Comparison of ENCODE assay signal across 28 cellular contexts in the genomic region with DNA sequence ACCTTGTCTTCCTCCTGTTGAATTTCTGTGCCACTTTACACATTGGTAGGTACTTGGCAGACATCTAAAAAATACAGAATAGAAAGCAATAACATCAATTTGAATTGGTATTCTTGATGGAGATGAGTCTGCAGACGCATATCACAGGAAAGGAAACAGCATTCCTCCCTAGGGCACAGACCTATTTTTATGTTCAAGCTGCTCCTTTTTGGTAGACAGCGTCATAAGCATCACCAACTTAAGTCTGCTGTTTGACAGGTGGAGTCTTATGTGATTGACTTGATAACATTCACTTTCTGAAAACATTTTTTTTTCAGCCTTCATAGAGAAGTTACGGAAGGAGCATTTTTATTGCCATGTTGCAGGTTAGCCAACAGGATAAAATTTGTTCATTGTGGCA.
"Had no signal": no experiment of that assay in that cellular context is flagged by ENCODE, and none has a peak within 500 bp of the region (broad histone marks: within the 10 kb centered on the region; RNA-seq: fewer than 3 reads in every experiment).

No MANE protein-coding gene starts in this region.

- H3K27me3 ChIP-seq: ascending aorta, cardiac muscle cell had no signal

- H3K9me3 ChIP-seq: ascending aorta had no signal

- DNase-seq: activated B cell treated with CpG ODN at 0.5 μM for 24 hours; activated CD4-positive, alpha-beta memory T cell treated with anti-CD3 and anti-CD28 coated beads, Interleukin-2, amount 10 ng/mL, durations not matched to agents 7 days and 5 days; activated CD4-positive, alpha-beta T cell treated with anti-CD3 and anti-CD28 coated beads for 4 hours; activated CD4-positive, alpha-beta T cell treated with anti-CD3 and anti-CD28 coated beads, Interleukin-2, amount 10 ng/mL, durations not matched to agents 24 days and 14 days; activated CD4-positive, alpha-beta T cell treated with anti-CD3 and anti-CD28 coated beads, Interleukin-2, amount 50 U/mL, for 1 hour; activated CD4-positive, alpha-beta T cell treated with anti-CD3 and anti-CD28 coated beads, Interleukin-2, amount 50 U/mL, for 48 hours; activated CD4-positive, CD25-positive, alpha-beta regulatory T cell treated with anti-CD3 and anti-CD28 coated beads, Interleukin-2, amount 50 U/mL, for 72 hours; activated CD8-positive, alpha-beta memory T cell treated with anti-CD3 and anti-CD28 coated beads for 24 hours; activated CD8-positive, alpha-beta memory T cell treated with anti-CD3 and anti-CD28 coated beads, Interleukin-2, amount 10 ng/mL, durations not matched to agents 7 days and 5 days; activated CD8-positive, alpha-beta memory T cell treated with anti-CD3 and anti-CD28 coated beads, Interleukin-2, amount 50 U/mL, for 48 hours; activated CD8-positive, alpha-beta T cell treated with anti-CD3 and anti-CD28 coated beads, Interleukin-2, amount 10 ng/mL, durations not matched to agents 7 days and 5 days; activated effector memory CD4-positive, alpha-beta T cell treated with Interleukin-2 at 50 U/mL for 16 hours; activated gamma-delta T cell; activated naive CD4-positive, alpha-beta T cell treated with anti-CD3 and anti-CD28 coated beads, Interleukin-2, amount 10 ng/mL, durations not matched to agents 7 days and 5 days; activated naive CD4-positive, alpha-beta T cell treated with Interleukin-2 at 50 U/mL for 16 hours; activated naive CD8-positive, alpha-beta T cell treated with anti-CD3 and anti-CD28 coated beads, Interleukin-2, amount 10 ng/mL, durations not matched to agents 7 days and 5 days; activated naive CD8-positive, alpha-beta T cell treated with anti-CD3 and anti-CD28 coated beads, Interleukin-2, amount 50 U/mL, for 24 hours; activated T-cell treated with anti-CD3 and anti-CD28 coated beads, Interleukin-2, amount 50 U/mL, for 24 hours; activated T-cell treated with anti-CD3 and anti-CD28 coated beads, Interleukin-2, amount 50 U/mL, for 48 hours; amygdala; anterior cingulate cortex; cerebellar nuclear complex; T-helper 1 cell; T-helper 2 cell; T-helper 9 cell had no signal

- H3K36me3 ChIP-seq: ascending aorta, cardiac muscle cell had no signal

- H3K27ac ChIP-seq: ascending aorta, cardiac muscle cell, VCaP had no signal

- H3K4me3 ChIP-seq: ascending aorta, cardiac muscle cell had no signal

- H3K4me1 ChIP-seq: ascending aorta had no signal
